ENCODE assay signal across 10 cellular contexts in genomic region chr5:131212471-131213021, GRCh38. TPM values are rescaled to one million over a fixed set of nuclear protein-coding genes. Genes with fewer than 3 reads are reported as not detected.
A peak's percentile ranks its signal among the peaks of the same experiment; 100 is the strongest.
DNase-seq lines count a peak whose midpoint lies in the region; ATAC-seq and TF ChIP-seq lines count a peak whose summit lies in the region.
"Had no signal": no experiment of that assay in that cellular context is flagged by ENCODE, and none has a peak within 500 bp of the region (broad histone marks: within the 10 kb centered on the region; RNA-seq: fewer than 3 reads in every experiment).

No MANE protein-coding gene starts in this region.

- no peak overlapping the region for H2BK120ac ChIP-seq in mesendoderm (ENCODE audit: low read depth, low read length)

- H3K79me2 ChIP-seq in Loucy (ENCODE audit: insufficient read depth, low read length) (peaks cover 72% of the 10 kb centered on the region), mesendoderm (ENCODE audit: control insufficient read depth, insufficient read depth, low read length) (no peaks in the 10 kb centered on the region)

- H3K27me3 Mint-ChIP-seq in memory B cell: no peaks in the 10 kb centered on the region

- H3K27me3 ChIP-seq in Loucy (ENCODE audit: insufficient read depth, low read length, poor library complexity, severe bottlenecking): no peaks in the 10 kb centered on the region
- H3K27me3 ChIP-seq in mesendoderm (ENCODE audit: insufficient read depth, low read length, poor library complexity): no peaks in the 10 kb centered on the region
- H3K27me3 ChIP-seq: neutrophil, SJCRH30 had no signal

- no peaks in the 10 kb centered on the region for H3K9me3 ChIP-seq in Loucy (ENCODE audit: insufficient read depth, low read depth, low read length)
- H3K9me3 ChIP-seq: neutrophil, SJCRH30 had no signal

- peak overlapping the region; percentile 99 for H3K27ac Mint-ChIP-seq in memory B cell
- H3K27ac Mint-ChIP-seq in stimulated activated effector memory CD8-positive, alpha-beta T cell treated with anti-CD3 and anti-CD28 coated beads, Interleukin-12 subunit alpha, Interleukin-12 subunit beta, amount 100 ng/mL, for 72 hours: no peak overlapping the region

- no peaks in the 10 kb centered on the region for H3K9me2 ChIP-seq in Loucy (replicated peaks; ENCODE audit: low read depth, low read length)

- no peak overlapping the region for H3K23ac ChIP-seq in mesendoderm (ENCODE audit: low read length)

- no peak overlapping the region for H3K18ac ChIP-seq in mesendoderm (ENCODE audit: low read length)

- peak overlapping the region; percentile 72 for H3K9ac ChIP-seq in Loucy (ENCODE audit: low read depth, low read length, poor library complexity, severe bottlenecking)
- H3K9ac ChIP-seq in mesendoderm (ENCODE audit: low read length): no peak overlapping the region

- no peak overlapping the region for H2BK5ac ChIP-seq in mesendoderm (ENCODE audit: low read length)

- no peak for TF ChIP-seq CTCF in Loucy (conservative IDR thresholded peaks at IDR 0.05; ENCODE audit: low read length)

- H3K4me3 ChIP-seq in Loucy (ENCODE audit: low read length, poor library complexity, severe bottlenecking) (peak overlapping the region; percentile 78), mesendoderm (ENCODE audit: low read length) (no peak overlapping the region)
- H3K4me3 ChIP-seq: SJCRH30 had no signal

- H3K4me2 ChIP-seq in Loucy (ENCODE audit: low read depth, low read length, poor library complexity, severe bottlenecking) (peak overlapping the region; percentile 86), mesendoderm (ENCODE audit: low read length) (no peak overlapping the region)

- peak overlapping the region; percentile 87 for H3K4me3 Mint-ChIP-seq in memory B cell
- no peak overlapping the region for H3K4me3 Mint-ChIP-seq in stimulated activated effector memory CD8-positive, alpha-beta T cell treated with anti-CD3 and anti-CD28 coated beads, Interleukin-12 subunit alpha, Interleukin-12 subunit beta, amount 100 ng/mL, for 72 hours

- H2AFZ ChIP-seq in Loucy (ENCODE audit: low read length): no peak overlapping the region

- H3K27ac ChIP-seq in mesendoderm (ENCODE audit: low read depth, low read length): no peak overlapping the region
- H3K27ac ChIP-seq: neutrophil, SJCRH30 had no signal

- DNase-seq in memory B cell (ENCODE audit: low spot score in 2 of 2): peak in 1 of 2 donors; percentile 63
- DNase-seq in stimulated activated effector memory CD8-positive, alpha-beta T cell treated with anti-CD3 and anti-CD28 coated beads, Interleukin-12 subunit alpha, Interleukin-12 subunit beta, amount 100 ng/mL, for 72 hours (ENCODE audit: low spot score in 2 of 2): no peak
- no peak for DNase-seq in NCI-H446 treated with DMSO at 0.1 percent for 48 hours (lab: John Stamatoyannopoulos, UW)
- no peak for DNase-seq in mesendoderm
- DNase-seq: NCI-H146, SJCRH30 had no signal

- WGBS in mesendoderm (ENCODE audit: extremely low coverage, insufficient coverage, low lambda C conversion rate): no CpG with 5 or more reads among the region's 5 CpGs

- H3K36me3 Mint-ChIP-seq in memory B cell: peaks cover 14% of the 10 kb centered on the region
- no peaks in the 10 kb centered on the region for H3K36me3 Mint-ChIP-seq in stimulated activated effector memory CD8-positive, alpha-beta T cell treated with anti-CD3 and anti-CD28 coated beads, Interleukin-12 subunit alpha, Interleukin-12 subunit beta, amount 100 ng/mL, for 72 hours

- H3K4ac ChIP-seq in mesendoderm (ENCODE audit: low read depth, low read length): no peak overlapping the region

- H2BK15ac ChIP-seq in mesendoderm (replicated peaks; ENCODE audit: low read depth): no peak overlapping the region

- H4K20me1 ChIP-seq in Loucy (ENCODE audit: insufficient read depth, low read length, poor library complexity, severe bottlenecking): no peaks in the 10 kb centered on the region

- H3K4me1 ChIP-seq in Loucy (ENCODE audit: insufficient read depth, low read length, poor library complexity, severe bottlenecking) (peaks cover 51% of the 10 kb centered on the region), mesendoderm (ENCODE audit: control insufficient read depth, low read depth, low read length) (no peaks in the 10 kb centered on the region)
- H3K4me1 ChIP-seq: SJCRH30 had no signal

- H3K4me1 Mint-ChIP-seq in memory B cell: peaks cover 51% of the 10 kb centered on the region
- H3K4me1 Mint-ChIP-seq in stimulated activated effector memory CD8-positive, alpha-beta T cell treated with anti-CD3 and anti-CD28 coated beads, Interleukin-12 subunit alpha, Interleukin-12 subunit beta, amount 100 ng/mL, for 72 hours: peaks cover 34% of the 10 kb centered on the region

- H3K36me3 ChIP-seq in Loucy (ENCODE audit: insufficient read depth, low read length) (no peaks in the 10 kb centered on the region), mesendoderm (ENCODE audit: control insufficient read depth, insufficient read depth, low read length) (no peaks in the 10 kb centered on the region)
- H3K36me3 ChIP-seq: neutrophil, SJCRH30 had no signal

- H3F3A ChIP-seq in Loucy (ENCODE audit: low read depth): peaks cover 12% of the 10 kb centered on the region

- no peak overlapping the region for H4K8ac ChIP-seq in mesendoderm (ENCODE audit: low read depth, low read length)

- peak; percentile 45 for ATAC-seq in GM18517 (IDR thresholded peaks at IDR 0.05; ENCODE audit: unreplicated experiment)
- ATAC-seq in GM21723 (IDR thresholded peaks at IDR 0.05; ENCODE audit: unreplicated experiment): peak; percentile 56
- ATAC-seq in memory B cell (ENCODE audit: low read depth): peak; percentile 53
- ATAC-seq in stimulated activated effector memory CD8-positive, alpha-beta T cell treated with anti-CD3 and anti-CD28 coated beads, Interleukin-12 subunit alpha, Interleukin-12 subunit beta, amount 100 ng/mL, for 72 hours: no peak

- H3K79me1 ChIP-seq in mesendoderm (ENCODE audit: low read length): no peaks in the 10 kb centered on the region

- H3K56ac ChIP-seq in mesendoderm (ENCODE audit: low read length): no peak overlapping the region

- no peak overlapping the region for H4K5ac ChIP-seq in mesendoderm (ENCODE audit: low read length)

- no peak overlapping the region for H2AK5ac ChIP-seq in mesendoderm (ENCODE audit: low read length)

- no peaks in the 10 kb centered on the region for H3K9me3 Mint-ChIP-seq in memory B cell
- no peaks in the 10 kb centered on the region for H3K9me3 Mint-ChIP-seq in stimulated activated effector memory CD8-positive, alpha-beta T cell treated with anti-CD3 and anti-CD28 coated beads, Interleukin-12 subunit alpha, Interleukin-12 subunit beta, amount 100 ng/mL, for 72 hours

RNA-seq across cellular contexts. Expression of gene LYRM7, which starts 41.8 kb away (rescaled TPM):
- polyA plus RNA-seq in mesendoderm (2013, experiment 1 of 2): 4.8 TPM
- polyA plus RNA-seq in mesendoderm (2013, experiment 2 of 2): 5.1 TPM

RNA-seq across cellular contexts. Expression of gene HINT1, which starts 47.5 kb away (rescaled TPM):
- polyA plus RNA-seq in mesendoderm (2013, experiment 1 of 2): 292 TPM
- polyA plus RNA-seq in mesendoderm (2013, experiment 2 of 2): 284 TPM

RNA-seq across cellular contexts. Expression of gene CDC42SE2, which starts 51.3 kb away (rescaled TPM):
- 17.5 TPM for polyA plus RNA-seq in mesendoderm (2013, experiment 1 of 2)
- 18.3 TPM for polyA plus RNA-seq in mesendoderm (2013, experiment 2 of 2)
